8 cellular contexts compared by ENCODE assay signal in the genomic region with DNA sequence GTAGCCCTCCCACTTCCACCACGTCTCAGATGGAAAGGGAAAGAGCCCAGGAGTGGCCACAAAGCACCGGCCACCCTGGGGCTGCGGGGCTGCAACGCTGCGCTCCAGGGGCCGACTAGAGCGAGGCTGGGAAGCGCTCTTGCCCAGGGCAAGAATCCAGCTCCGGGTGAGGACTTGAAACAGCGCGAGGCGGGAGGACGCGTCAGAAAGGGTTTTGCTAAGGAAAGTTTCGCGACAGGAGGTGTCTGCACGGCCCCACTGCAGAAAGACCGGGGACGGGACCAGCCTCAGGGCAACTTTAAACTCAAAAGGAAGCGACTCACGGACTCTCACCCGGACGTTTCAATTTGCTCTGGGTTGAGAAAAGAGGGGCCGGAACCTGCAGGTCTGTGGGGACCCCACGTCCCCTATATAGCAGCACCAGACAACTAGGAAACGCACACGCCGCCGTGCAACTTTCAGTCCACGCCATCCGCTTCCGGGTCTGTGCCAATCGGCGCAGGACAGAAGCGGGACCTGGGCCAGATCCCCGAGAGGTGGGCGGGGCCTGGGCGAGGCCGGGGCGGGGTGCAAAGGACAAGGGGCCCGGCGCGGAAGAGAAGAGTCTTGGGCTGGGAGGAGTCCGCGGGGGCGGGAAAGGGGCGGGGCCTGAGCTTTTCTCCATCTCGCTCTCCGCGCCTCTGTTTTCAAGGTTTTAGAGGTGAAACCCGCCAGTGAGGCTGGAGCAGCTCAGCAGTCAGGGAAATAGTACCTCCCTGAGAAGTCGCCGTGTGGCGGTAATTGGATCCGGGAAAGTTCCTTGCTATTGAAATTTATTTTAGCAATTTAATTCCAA. TPM values are rescaled to one million over a fixed set of nuclear protein-coding genes. Genes with fewer than 3 reads are reported as not detected.
DNase-seq lines count a peak whose midpoint lies in the region; ATAC-seq and TF ChIP-seq lines count a peak whose summit lies in the region.

ZNF816 (minus strand) TSS at position 488 of the 835 bp plus-strand sequence. CDS start 6,792 bp downstream, outside the sequence.

- peaks cover 0 to 13% (median 7%) of the 10 kb centered on the region in 4 donors for H3K4me1 ChIP-seq in Peyer's patch

- DNase-seq in DMS53 (lab: John Stamatoyannopoulos, UW) (peak; percentile 98), Peyer's patch (peak; percentile 99 to 100 (median 99)), fibroblast of mammary gland (ENCODE audit: low read depth) (peak; percentile 87)
- DNase-seq in Jurkat, Clone E6-1 (ENCODE audit: low read depth, low spot score): peak; percentile 80
- peak; percentile 98 to 99 for DNase-seq in activated T-helper 1 cell treated with anti-CD3 and anti-CD28 coated beads, Interleukin-2, amount 50 U/mL, for 16 hours (ENCODE audit: low read depth in 1 of 2, low spot score in 1 of 2)
- peak; percentile 94 to 99 (median 98) for DNase-seq in naive thymus-derived CD8-positive, alpha-beta T cell

- peak within 1 kb of the TSS; percentile 91 to 98 (median 95) for H3K27ac Mint-ChIP-seq in naive thymus-derived CD8-positive, alpha-beta T cell
- peak within 1 kb of the TSS; percentile 90 for H3K27ac Mint-ChIP-seq in stimulated activated memory B cell treated with anti-CD40 and anti-IgM and Interleukin-4, amounts not matched to agents 10 μg/mL and 1 μg/mL and 100 μg/mL, for 72 hours

- H3K36me3 ChIP-seq in Peyer's patch: peaks cover 0 to 19% (median 0%) of the 10 kb centered on the region in 3 donors

- peaks cover 0 to 67% (median 26%) of the 10 kb centered on the region in 9 donors for H3K9me3 Mint-ChIP-seq in naive thymus-derived CD8-positive, alpha-beta T cell
- H3K9me3 Mint-ChIP-seq in stimulated activated memory B cell treated with anti-CD40 and anti-IgM and Interleukin-4, amounts not matched to agents 10 μg/mL and 1 μg/mL and 100 μg/mL, for 72 hours: peaks cover 7% of the 10 kb centered on the region

- ATAC-seq in GM21619 (IDR thresholded peaks at IDR 0.05; ENCODE audit: unreplicated experiment): peak; percentile 91
- ATAC-seq in naive thymus-derived CD8-positive, alpha-beta T cell: peak; percentile 96 to 99
- peak; percentile 100 for ATAC-seq in stimulated activated memory B cell treated with anti-CD40 and anti-IgM and Interleukin-4, amounts not matched to agents 10 μg/mL and 1 μg/mL and 100 μg/mL, for 72 hours

- H3K4me3 Mint-ChIP-seq in naive thymus-derived CD8-positive, alpha-beta T cell: peak within 1 kb of the TSS; percentile 90 to 96 (median 94)
- peak within 1 kb of the TSS; percentile 94 for H3K4me3 Mint-ChIP-seq in stimulated activated memory B cell treated with anti-CD40 and anti-IgM and Interleukin-4, amounts not matched to agents 10 μg/mL and 1 μg/mL and 100 μg/mL, for 72 hours

- TF ChIP-seq CTCF in Peyer's patch (IDR thresholded peaks at IDR 0.05): no peak
- TF ChIP-seq CTCF in fibroblast of mammary gland (conservative IDR thresholded peaks at IDR 0.05; ENCODE audit: control insufficient read depth, insufficient read depth, low read depth, low read length): no peak

- H3K9me3 ChIP-seq in Peyer's patch: peaks cover 0 to 25% (median 12%) of the 10 kb centered on the region in 4 donors

- peaks cover 31 to 60% (median 32%) of the 10 kb centered on the region in 3 donors for H3K36me3 Mint-ChIP-seq in naive thymus-derived CD8-positive, alpha-beta T cell
- peaks cover 30% of the 10 kb centered on the region for H3K36me3 Mint-ChIP-seq in stimulated activated memory B cell treated with anti-CD40 and anti-IgM and Interleukin-4, amounts not matched to agents 10 μg/mL and 1 μg/mL and 100 μg/mL, for 72 hours

- peak within 1 kb of the TSS; percentile 64 to 85 (median 79) for H3K27ac ChIP-seq in Peyer's patch

- POLR2A ChIA-PET in naive thymus-derived CD8-positive, alpha-beta T cell (lab: Charles Lee): interaction anchor here (0.6 to 2.6 kb wide), 10 partner anchors 16 to 773 kb away, joined by 3 to 6 read pairs (median 3); partner anchors contain the start of genes PPP2R1A, ZNF320, ZNF347 and ZNF766

- TF ChIP-seq POLR2A in Peyer's patch (IDR thresholded peaks at IDR 0.05): peak; percentile 38 to 47

- H3K27me3 ChIP-seq in Peyer's patch: no peaks in the 10 kb centered on the region

- peaks cover 5 to 29% (median 24%) of the 10 kb centered on the region in 4 donors for H3K4me1 Mint-ChIP-seq in naive thymus-derived CD8-positive, alpha-beta T cell
- peaks cover 23% of the 10 kb centered on the region for H3K4me1 Mint-ChIP-seq in stimulated activated memory B cell treated with anti-CD40 and anti-IgM and Interleukin-4, amounts not matched to agents 10 μg/mL and 1 μg/mL and 100 μg/mL, for 72 hours

- no peaks in the 10 kb centered on the region for H3K27me3 Mint-ChIP-seq in naive thymus-derived CD8-positive, alpha-beta T cell
- peaks cover 9% of the 10 kb centered on the region for H3K27me3 Mint-ChIP-seq in stimulated activated memory B cell treated with anti-CD40 and anti-IgM and Interleukin-4, amounts not matched to agents 10 μg/mL and 1 μg/mL and 100 μg/mL, for 72 hours

- H3K4me3 ChIP-seq in Jurkat, Clone E6-1 (ENCODE audit: low read length): peak within 1 kb of the TSS; percentile 70
- peak within 1 kb of the TSS; percentile 44 to 83 (median 66) for H3K4me3 ChIP-seq in Peyer's patch
- peak within 1 kb of the TSS; percentile 77 for H3K4me3 ChIP-seq in fibroblast of mammary gland (ENCODE audit: control insufficient read depth, low read depth, low read length)

RNA-seq across cellular contexts. Expression of gene ZNF816, which starts in this region (rescaled TPM):
- 2.2 TPM for polyA plus RNA-seq in Jurkat, Clone E6-1 (2012; ENCODE audit: insufficient read depth, insufficient read length)
- 10 to 100 TPM in 3 of 4 donors, 1 to 10 TPM in 1; 6.1 to 17.4 (median 11.4) TPM for total RNA-seq in Peyer's patch
- 10 to 100 TPM; 20.0 to 21.6 TPM for total RNA-seq in naive thymus-derived CD8-positive, alpha-beta T cell
- polyA plus RNA-seq in naive thymus-derived CD8-positive, alpha-beta T cell: 10 to 100 TPM in 1 of 3 donors, 1 to 10 TPM in 2; 5.0 to 15.4 (median 6.7) TPM

Comparison
In these comparisons a context has a peak if more than half of its experiments do, and no peak if none do; other contexts are left out.
1. Peak in every context shown above with its lines: DNase-seq, ATAC-seq, H3K4me3 ChIP-seq and H3K27ac ChIP-seq.